ENCODE assay signal across 1 cellular context in the genomic region with DNA sequence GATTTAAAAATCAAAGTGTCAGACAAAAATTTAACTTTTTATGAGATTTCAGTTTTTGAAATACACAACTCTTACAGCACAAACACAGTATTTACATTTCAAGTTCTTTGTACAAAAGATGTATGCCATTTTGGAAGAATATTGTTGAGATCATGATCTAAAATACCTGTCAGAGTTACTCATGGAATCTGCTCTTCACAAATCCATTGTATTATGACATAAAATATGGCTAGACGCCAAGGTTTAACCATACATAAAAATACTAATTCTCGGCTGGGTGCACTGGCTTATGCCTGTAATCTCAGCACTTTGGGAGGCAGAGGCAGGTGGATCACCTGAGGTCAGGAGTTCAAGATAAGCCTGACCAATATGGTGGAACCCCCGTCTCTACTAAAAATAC.
A peak's percentile ranks its signal among the peaks of the same experiment; 100 is the strongest.
TF ChIP-seq lines count a peak whose summit lies in the region.

No MANE protein-coding gene starts in this region.

TF ChIP-seq in K562, 482 proteins besides CTCF, POLR2A, EP300 and RAD21:
- TF ChIP-seq KDM1A (IDR thresholded peaks at IDR 0.05) (peak in 1 of 2 experiments; percentile 6; a peak in 2 of 4 replicates), NFIC (IDR thresholded peaks at IDR 0.05) (peak; percentile 30; the same call in 1 of the 2 replicates), ZNF583 (CRISPR knock-in tag; IDR thresholded peaks at IDR 0.05) (no peak)
- TF ChIP-seq, protein P1, sequence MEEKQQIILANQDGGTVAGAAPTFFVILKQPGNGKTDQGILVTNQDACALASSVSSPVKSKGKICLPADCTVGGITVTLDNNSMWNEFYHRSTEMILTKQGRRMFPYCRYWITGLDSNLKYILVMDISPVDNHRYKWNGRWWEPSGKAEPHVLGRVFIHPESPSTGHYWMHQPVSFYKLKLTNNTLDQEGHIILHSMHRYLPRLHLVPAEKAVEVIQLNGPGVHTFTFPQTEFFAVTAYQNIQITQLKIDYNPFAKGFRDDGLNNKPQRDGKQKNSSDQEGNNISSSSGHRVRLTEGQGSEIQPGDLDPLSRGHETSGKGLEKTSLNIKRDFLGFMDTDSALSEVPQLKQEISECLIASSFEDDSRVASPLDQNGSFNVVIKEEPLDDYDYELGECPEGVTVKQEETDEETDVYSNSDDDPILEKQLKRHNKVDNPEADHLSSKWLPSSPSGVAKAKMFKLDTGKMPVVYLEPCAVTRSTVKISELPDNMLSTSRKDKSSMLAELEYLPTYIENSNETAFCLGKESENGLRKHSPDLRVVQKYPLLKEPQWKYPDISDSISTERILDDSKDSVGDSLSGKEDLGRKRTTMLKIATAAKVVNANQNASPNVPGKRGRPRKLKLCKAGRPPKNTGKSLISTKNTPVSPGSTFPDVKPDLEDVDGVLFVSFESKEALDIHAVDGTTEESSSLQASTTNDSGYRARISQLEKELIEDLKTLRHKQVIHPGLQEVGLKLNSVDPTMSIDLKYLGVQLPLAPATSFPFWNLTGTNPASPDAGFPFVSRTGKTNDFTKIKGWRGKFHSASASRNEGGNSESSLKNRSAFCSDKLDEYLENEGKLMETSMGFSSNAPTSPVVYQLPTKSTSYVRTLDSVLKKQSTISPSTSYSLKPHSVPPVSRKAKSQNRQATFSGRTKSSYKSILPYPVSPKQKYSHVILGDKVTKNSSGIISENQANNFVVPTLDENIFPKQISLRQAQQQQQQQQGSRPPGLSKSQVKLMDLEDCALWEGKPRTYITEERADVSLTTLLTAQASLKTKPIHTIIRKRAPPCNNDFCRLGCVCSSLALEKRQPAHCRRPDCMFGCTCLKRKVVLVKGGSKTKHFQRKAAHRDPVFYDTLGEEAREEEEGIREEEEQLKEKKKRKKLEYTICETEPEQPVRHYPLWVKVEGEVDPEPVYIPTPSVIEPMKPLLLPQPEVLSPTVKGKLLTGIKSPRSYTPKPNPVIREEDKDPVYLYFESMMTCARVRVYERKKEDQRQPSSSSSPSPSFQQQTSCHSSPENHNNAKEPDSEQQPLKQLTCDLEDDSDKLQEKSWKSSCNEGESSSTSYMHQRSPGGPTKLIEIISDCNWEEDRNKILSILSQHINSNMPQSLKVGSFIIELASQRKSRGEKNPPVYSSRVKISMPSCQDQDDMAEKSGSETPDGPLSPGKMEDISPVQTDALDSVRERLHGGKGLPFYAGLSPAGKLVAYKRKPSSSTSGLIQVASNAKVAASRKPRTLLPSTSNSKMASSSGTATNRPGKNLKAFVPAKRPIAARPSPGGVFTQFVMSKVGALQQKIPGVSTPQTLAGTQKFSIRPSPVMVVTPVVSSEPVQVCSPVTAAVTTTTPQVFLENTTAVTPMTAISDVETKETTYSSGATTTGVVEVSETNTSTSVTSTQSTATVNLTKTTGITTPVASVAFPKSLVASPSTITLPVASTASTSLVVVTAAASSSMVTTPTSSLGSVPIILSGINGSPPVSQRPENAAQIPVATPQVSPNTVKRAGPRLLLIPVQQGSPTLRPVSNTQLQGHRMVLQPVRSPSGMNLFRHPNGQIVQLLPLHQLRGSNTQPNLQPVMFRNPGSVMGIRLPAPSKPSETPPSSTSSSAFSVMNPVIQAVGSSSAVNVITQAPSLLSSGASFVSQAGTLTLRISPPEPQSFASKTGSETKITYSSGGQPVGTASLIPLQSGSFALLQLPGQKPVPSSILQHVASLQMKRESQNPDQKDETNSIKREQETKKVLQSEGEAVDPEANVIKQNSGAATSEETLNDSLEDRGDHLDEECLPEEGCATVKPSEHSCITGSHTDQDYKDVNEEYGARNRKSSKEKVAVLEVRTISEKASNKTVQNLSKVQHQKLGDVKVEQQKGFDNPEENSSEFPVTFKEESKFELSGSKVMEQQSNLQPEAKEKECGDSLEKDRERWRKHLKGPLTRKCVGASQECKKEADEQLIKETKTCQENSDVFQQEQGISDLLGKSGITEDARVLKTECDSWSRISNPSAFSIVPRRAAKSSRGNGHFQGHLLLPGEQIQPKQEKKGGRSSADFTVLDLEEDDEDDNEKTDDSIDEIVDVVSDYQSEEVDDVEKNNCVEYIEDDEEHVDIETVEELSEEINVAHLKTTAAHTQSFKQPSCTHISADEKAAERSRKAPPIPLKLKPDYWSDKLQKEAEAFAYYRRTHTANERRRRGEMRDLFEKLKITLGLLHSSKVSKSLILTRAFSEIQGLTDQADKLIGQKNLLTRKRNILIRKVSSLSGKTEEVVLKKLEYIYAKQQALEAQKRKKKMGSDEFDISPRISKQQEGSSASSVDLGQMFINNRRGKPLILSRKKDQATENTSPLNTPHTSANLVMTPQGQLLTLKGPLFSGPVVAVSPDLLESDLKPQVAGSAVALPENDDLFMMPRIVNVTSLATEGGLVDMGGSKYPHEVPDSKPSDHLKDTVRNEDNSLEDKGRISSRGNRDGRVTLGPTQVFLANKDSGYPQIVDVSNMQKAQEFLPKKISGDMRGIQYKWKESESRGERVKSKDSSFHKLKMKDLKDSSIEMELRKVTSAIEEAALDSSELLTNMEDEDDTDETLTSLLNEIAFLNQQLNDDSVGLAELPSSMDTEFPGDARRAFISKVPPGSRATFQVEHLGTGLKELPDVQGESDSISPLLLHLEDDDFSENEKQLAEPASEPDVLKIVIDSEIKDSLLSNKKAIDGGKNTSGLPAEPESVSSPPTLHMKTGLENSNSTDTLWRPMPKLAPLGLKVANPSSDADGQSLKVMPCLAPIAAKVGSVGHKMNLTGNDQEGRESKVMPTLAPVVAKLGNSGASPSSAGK (IDR thresholded peaks at IDR 0.05), result no peak
